ENCODE assay signal across 1 cellular context in the genomic region with DNA sequence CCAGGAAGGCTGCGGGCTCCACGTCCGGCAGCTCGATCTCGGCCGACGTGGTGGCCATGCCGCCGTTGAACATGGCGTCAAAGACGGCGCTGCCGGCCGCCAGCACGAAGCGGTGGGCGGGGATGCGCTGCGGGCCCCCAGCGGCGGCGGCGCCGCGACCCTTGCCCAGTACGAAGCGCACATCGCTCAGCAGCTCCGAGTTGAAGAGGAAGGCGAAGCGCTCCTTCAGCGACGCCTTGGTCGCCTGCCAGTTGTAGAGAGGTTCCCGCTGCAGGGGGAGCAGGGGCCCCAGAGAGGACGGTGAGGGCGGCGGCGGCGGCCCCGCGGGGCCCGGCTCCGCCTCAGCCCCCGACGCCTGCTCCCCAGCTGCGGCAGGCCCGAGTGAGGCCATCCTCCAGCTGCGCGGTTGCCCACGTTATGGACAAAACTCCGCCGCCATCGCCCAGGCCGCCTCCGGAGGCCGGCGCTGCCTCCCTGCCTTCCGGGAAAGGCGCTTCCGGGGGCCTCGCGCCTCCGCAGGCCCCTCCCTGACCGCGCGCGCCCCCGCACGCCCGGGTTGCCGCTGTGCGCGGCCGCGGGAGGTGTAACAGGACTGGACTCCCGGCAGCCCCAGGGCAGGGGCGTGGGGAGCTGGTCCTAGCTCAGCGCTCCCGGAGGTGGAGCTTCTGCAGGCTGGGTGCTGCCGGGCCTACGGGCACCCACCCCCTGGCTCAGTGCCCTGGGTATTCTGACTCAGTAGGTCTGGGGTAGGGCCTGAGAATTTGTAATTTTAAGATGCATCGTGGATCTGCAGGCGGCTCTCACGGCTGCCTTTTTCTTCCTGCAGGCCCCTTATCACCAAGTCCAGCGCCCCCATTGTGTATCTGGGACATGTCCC.
TF ChIP-seq lines count a peak whose summit lies in the region.

A gene (minus strand): TSS at position 492 of the 877 bp plus-strand sequence. CDS start 101 bp downstream, at position 391.

TF ChIP-seq in HepG2, 621 proteins besides CTCF, POLR2A, EP300 and RAD21 (continued from another document and continues in another):
- TF ChIP-seq, protein P1, sequence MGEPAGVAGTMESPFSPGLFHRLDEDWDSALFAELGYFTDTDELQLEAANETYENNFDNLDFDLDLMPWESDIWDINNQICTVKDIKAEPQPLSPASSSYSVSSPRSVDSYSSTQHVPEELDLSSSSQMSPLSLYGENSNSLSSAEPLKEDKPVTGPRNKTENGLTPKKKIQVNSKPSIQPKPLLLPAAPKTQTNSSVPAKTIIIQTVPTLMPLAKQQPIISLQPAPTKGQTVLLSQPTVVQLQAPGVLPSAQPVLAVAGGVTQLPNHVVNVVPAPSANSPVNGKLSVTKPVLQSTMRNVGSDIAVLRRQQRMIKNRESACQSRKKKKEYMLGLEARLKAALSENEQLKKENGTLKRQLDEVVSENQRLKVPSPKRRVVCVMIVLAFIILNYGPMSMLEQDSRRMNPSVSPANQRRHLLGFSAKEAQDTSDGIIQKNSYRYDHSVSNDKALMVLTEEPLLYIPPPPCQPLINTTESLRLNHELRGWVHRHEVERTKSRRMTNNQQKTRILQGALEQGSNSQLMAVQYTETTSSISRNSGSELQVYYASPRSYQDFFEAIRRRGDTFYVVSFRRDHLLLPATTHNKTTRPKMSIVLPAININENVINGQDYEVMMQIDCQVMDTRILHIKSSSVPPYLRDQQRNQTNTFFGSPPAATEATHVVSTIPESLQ (CRISPR knock-in tag; conservative IDR thresholded peaks at IDR 0.05): no peak
- TF ChIP-seq ZNF180 (CRISPR knock-in tag; IDR thresholded peaks at IDR 0.05; ENCODE audit: borderline replicate concordance, low read depth): no peak
- TF ChIP-seq ZNF10 (CRISPR knock-in tag; IDR thresholded peaks at IDR 0.05; ENCODE audit: borderline replicate concordance, low read depth): no peak
- TF ChIP-seq, protein P2, sequence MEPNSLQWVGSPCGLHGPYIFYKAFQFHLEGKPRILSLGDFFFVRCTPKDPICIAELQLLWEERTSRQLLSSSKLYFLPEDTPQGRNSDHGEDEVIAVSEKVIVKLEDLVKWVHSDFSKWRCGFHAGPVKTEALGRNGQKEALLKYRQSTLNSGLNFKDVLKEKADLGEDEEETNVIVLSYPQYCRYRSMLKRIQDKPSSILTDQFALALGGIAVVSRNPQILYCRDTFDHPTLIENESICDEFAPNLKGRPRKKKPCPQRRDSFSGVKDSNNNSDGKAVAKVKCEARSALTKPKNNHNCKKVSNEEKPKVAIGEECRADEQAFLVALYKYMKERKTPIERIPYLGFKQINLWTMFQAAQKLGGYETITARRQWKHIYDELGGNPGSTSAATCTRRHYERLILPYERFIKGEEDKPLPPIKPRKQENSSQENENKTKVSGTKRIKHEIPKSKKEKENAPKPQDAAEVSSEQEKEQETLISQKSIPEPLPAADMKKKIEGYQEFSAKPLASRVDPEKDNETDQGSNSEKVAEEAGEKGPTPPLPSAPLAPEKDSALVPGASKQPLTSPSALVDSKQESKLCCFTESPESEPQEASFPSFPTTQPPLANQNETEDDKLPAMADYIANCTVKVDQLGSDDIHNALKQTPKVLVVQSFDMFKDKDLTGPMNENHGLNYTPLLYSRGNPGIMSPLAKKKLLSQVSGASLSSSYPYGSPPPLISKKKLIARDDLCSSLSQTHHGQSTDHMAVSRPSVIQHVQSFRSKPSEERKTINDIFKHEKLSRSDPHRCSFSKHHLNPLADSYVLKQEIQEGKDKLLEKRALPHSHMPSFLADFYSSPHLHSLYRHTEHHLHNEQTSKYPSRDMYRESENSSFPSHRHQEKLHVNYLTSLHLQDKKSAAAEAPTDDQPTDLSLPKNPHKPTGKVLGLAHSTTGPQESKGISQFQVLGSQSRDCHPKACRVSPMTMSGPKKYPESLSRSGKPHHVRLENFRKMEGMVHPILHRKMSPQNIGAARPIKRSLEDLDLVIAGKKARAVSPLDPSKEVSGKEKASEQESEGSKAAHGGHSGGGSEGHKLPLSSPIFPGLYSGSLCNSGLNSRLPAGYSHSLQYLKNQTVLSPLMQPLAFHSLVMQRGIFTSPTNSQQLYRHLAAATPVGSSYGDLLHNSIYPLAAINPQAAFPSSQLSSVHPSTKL (CRISPR knock-in tag; IDR thresholded peaks at IDR 0.05): peak; percentile 51
- no peak for TF ChIP-seq MAFG (CRISPR knock-in tag; IDR thresholded peaks at IDR 0.05)
- TF ChIP-seq ZNF138 (CRISPR knock-in tag; IDR thresholded peaks at IDR 0.05; ENCODE audit: low read depth): no peak
- TF ChIP-seq ZNF496 (CRISPR knock-in tag; IDR thresholded peaks at IDR 0.05; ENCODE audit: insufficient replicate concordance): no peak
- TF ChIP-seq MXD4 (CRISPR knock-in tag; IDR thresholded peaks at IDR 0.05): peak; percentile 77
- no peak for TF ChIP-seq ZNF12 (CRISPR knock-in tag; IDR thresholded peaks at IDR 0.05)
- TF ChIP-seq GABPB1 (CRISPR knock-in tag; IDR thresholded peaks at IDR 0.05): peak; percentile 92
- peak; percentile 26; the same call in 1 of the 2 replicates for TF ChIP-seq HNF4A (CRISPR knock-in tag; IDR thresholded peaks at IDR 0.05)
- no peak for TF ChIP-seq NR3C1 (CRISPR knock-in tag; IDR thresholded peaks at IDR 0.05)
- TF ChIP-seq KLF16 (CRISPR knock-in tag; IDR thresholded peaks at IDR 0.05): peak in 1 of 2 experiments; percentile 40; a peak in 1 of 4 replicates
- TF ChIP-seq NONO (IDR thresholded peaks at IDR 0.05): no peak
- peak; percentile 85; the same call in 1 of the 2 replicates for TF ChIP-seq NONO (CRISPR knock-in tag; conservative IDR thresholded peaks at IDR 0.05)
- TF ChIP-seq KDM5A (IDR thresholded peaks at IDR 0.05; ENCODE audit: borderline replicate concordance, low read length): no peak
- peak; percentile 72 for TF ChIP-seq SRY (CRISPR knock-in tag; IDR thresholded peaks at IDR 0.05)
- TF ChIP-seq ZNF850 (CRISPR knock-in tag; conservative IDR thresholded peaks at IDR 0.05): 0 out of 2 replicates have a peak, but pooled peaks have one; percentile 14
- TF ChIP-seq NR2F2 (IDR thresholded peaks at IDR 0.05; ENCODE audit: borderline replicate concordance, low read depth): no peak; the same call in 1 of the 2 replicates
- TF ChIP-seq GTF3A (CRISPR knock-in tag; conservative IDR thresholded peaks at IDR 0.05): no peak
- TF ChIP-seq, protein P3, sequence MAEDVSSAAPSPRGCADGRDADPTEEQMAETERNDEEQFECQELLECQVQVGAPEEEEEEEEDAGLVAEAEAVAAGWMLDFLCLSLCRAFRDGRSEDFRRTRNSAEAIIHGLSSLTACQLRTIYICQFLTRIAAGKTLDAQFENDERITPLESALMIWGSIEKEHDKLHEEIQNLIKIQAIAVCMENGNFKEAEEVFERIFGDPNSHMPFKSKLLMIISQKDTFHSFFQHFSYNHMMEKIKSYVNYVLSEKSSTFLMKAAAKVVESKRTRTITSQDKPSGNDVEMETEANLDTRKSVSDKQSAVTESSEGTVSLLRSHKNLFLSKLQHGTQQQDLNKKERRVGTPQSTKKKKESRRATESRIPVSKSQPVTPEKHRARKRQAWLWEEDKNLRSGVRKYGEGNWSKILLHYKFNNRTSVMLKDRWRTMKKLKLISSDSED (CRISPR knock-in tag; IDR thresholded peaks at IDR 0.05): no peak
- no peak for TF ChIP-seq ZNF136 (CRISPR knock-in tag; IDR thresholded peaks at IDR 0.05; ENCODE audit: low read depth)
- TF ChIP-seq, protein P4, sequence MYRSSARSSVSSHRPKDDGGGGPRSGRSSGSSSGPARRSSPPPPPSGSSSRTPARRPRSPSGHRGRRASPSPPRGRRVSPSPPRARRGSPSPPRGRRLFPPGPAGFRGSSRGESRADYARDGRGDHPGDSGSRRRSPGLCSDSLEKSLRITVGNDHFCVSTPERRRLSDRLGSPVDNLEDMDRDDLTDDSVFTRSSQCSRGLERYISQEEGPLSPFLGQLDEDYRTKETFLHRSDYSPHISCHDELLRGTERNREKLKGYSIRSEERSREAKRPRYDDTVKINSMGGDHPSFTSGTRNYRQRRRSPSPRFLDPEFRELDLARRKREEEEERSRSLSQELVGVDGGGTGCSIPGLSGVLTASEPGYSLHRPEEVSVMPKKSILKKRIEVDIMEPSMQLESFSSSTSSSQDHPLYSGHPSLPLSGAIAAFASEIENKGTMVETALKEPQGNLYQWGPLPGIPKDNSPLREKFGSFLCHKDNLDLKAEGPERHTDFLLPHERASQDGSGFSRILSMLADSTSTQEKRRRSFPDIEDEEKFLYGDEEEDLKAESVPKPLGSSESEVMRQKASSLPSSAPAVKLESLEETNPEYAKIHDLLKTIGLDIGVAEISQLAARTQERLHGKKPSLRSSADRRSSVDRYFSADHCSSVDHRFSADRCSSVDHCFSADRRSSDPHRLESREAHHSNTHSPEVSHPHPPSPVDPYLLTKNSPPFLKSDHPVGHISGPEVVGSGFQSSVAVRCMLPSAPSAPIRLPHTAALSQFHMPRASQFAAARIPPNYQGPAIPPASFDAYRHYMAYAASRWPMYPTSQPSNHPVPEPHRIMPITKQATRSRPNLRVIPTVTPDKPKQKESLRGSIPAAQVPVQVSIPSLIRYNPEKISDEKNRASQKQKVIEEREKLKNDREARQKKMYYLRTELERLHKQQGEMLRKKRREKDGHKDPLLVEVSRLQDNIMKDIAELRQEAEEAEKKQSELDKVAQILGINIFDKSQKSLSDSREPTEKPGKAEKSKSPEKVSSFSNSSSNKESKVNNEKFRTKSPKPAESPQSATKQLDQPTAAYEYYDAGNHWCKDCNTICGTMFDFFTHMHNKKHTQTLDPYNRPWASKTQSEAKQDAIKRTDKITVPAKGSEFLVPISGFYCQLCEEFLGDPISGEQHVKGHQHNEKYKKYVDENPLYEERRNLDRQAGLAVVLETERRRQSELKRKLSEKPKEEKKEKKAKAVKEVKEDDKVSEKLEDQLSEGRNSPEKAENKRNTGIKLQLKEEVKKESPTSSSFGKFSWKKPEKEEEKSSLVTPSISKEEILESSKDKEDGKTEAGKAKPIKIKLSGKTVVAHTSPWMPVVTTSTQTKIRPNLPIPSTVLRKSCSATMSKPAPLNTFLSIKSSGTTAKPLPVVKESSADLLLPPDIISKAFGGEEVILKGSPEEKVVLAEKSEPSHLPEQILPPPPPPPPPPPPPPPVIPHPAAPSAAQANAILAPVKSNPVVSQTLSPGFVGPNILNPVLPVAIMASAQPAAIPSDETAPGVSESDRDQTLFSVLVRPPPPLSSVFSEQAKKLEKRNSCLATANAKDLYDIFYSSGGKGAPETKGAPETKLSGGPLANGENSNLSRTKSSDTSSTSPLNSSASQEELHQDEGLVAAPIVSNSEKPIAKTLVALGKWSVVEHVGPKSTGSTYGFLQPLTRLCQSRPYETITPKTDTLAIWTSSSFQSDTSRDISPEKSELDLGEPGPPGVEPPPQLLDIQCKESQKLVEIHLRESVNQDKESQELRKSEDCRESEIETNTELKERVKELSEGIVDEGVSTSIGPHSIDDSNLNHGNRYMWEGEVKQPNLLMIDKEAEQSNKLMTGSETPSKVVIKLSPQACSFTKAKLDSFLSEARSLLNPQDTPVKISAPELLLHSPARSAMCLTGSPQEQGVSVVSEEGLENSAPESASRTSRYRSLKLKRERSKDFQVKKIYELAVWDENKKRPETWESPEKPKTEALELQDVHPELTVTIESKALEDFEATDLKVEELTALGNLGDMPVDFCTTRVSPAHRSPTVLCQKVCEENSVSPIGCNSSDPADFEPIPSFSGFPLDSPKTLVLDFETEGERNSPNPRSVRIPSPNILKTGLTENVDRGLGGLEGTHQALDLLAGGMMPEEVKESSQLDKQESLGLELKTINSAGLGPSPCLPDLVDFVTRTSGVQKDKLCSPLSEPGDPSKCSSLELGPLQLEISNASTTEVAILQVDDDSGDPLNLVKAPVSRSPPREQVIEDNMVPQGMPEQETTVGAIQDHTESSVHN (CRISPR knock-in tag; IDR thresholded peaks at IDR 0.05): no peak
- TF ChIP-seq, protein P5, sequence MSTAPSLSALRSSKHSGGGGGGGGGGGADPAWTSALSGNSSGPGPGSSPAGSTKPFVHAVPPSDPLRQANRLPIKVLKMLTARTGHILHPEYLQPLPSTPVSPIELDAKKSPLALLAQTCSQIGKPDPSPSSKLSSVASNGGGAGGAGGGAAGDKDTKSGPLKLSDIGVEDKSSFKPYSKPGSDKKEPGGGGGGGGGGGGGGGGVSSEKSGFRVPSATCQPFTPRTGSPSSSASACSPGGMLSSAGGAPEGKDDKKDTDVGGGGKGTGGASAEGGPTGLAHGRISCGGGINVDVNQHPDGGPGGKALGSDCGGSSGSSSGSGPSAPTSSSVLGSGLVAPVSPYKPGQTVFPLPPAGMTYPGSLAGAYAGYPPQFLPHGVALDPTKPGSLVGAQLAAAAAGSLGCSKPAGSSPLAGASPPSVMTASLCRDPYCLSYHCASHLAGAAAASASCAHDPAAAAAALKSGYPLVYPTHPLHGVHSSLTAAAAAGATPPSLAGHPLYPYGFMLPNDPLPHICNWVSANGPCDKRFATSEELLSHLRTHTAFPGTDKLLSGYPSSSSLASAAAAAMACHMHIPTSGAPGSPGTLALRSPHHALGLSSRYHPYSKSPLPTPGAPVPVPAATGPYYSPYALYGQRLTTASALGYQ (CRISPR knock-in tag; IDR thresholded peaks at IDR 0.05): peak; percentile 52; the same call in 1 of the 2 replicates
- no peak for TF ChIP-seq SNAI1 (CRISPR knock-in tag; IDR thresholded peaks at IDR 0.05; ENCODE audit: borderline replicate concordance)
- peak; percentile 89 for TF ChIP-seq ZMAT3 (CRISPR knock-in tag; conservative IDR thresholded peaks at IDR 0.05)
- no peak for TF ChIP-seq SIN3B (IDR thresholded peaks at IDR 0.05; ENCODE audit: low read length)
- TF ChIP-seq, protein P6, sequence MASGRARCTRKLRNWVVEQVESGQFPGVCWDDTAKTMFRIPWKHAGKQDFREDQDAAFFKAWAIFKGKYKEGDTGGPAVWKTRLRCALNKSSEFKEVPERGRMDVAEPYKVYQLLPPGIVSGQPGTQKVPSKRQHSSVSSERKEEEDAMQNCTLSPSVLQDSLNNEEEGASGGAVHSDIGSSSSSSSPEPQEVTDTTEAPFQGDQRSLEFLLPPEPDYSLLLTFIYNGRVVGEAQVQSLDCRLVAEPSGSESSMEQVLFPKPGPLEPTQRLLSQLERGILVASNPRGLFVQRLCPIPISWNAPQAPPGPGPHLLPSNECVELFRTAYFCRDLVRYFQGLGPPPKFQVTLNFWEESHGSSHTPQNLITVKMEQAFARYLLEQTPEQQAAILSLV (CRISPR knock-in tag; IDR thresholded peaks at IDR 0.05; ENCODE audit: borderline replicate concordance): no peak
- peak; percentile 83; the same call in 1 of the 2 replicates for TF ChIP-seq KAT7 (CRISPR knock-in tag; IDR thresholded peaks at IDR 0.05; ENCODE audit: borderline replicate concordance)
- TF ChIP-seq ZNF317 (CRISPR knock-in tag; IDR thresholded peaks at IDR 0.05): no peak
- TF ChIP-seq NFATC3 (CRISPR knock-in tag; IDR thresholded peaks at IDR 0.05): no peak
- no peak for TF ChIP-seq ZSCAN22 (CRISPR knock-in tag; IDR thresholded peaks at IDR 0.05)
- no peak for TF ChIP-seq ZNF652 (CRISPR knock-in tag; IDR thresholded peaks at IDR 0.05; ENCODE audit: borderline replicate concordance, low read depth)
- TF ChIP-seq, protein P7, sequence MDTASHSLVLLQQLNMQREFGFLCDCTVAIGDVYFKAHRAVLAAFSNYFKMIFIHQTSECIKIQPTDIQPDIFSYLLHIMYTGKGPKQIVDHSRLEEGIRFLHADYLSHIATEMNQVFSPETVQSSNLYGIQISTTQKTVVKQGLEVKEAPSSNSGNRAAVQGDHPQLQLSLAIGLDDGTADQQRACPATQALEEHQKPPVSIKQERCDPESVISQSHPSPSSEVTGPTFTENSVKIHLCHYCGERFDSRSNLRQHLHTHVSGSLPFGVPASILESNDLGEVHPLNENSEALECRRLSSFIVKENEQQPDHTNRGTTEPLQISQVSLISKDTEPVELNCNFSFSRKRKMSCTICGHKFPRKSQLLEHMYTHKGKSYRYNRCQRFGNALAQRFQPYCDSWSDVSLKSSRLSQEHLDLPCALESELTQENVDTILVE (CRISPR knock-in tag; IDR thresholded peaks at IDR 0.05): peak; percentile 32; the same call in 1 of the 2 replicates
- peak; percentile 51; the same call in 1 of the 2 replicates for TF ChIP-seq ZNF570 (CRISPR knock-in tag; IDR thresholded peaks at IDR 0.05; ENCODE audit: borderline replicate concordance)
